In genomic region chr10:130713105-130713504, GRCh38 we compare ENCODE assay signal across 16 cellular contexts.
DNase-seq lines count a peak whose midpoint lies in the region; ATAC-seq, FAIRE-seq and TF ChIP-seq lines count a peak whose summit lies in the region.
"Had no signal": no experiment of that assay in that cellular context is flagged by ENCODE, and none has a peak within 500 bp of the region (broad histone marks: within the 10 kb centered on the region; RNA-seq: fewer than 3 reads in every experiment).

No MANE protein-coding gene starts in this region.

- no peak for FAIRE-seq in GM19239 (lab: Jason Lieb, UNC)
- FAIRE-seq: A204.1, GM12878, H1, HepG2 had no signal

- no peak for TF ChIP-seq POLR2A in vagina (IDR thresholded peaks at IDR 0.05)

- H3K27me3 ChIP-seq in left lung, result peaks cover 0 to 39% of the 10 kb centered on the region in 2 donors
- H3K27me3 ChIP-seq in vagina, result no peaks in the 10 kb centered on the region

- H3K36me3 ChIP-seq in left lung (no peaks in the 10 kb centered on the region), vagina (no peaks in the 10 kb centered on the region)

- H3K4me1 ChIP-seq in left lung (no peaks in the 10 kb centered on the region), vagina (no peaks in the 10 kb centered on the region)

- no peak overlapping the region for H3K27ac ChIP-seq in left lung
- H3K27ac ChIP-seq in vagina, result no peak overlapping the region

- peak; percentile 57 for DNase-seq in ELF-1 (ENCODE audit: low read depth, low spot score)
- peak; percentile 25 for DNase-seq in left kidney (ENCODE audit: low read depth, low spot score)
- DNase-seq in posterior vena cava (ENCODE audit: low spot score), result peak; percentile 32
- DNase-seq in left lung, result no peak
- DNase-seq in GM19239 (ENCODE audit: insufficient read length, low spot score), result no peak
- DNase-seq in vagina (ENCODE audit: extremely low spot score in 2 of 2), result no peak
- DNase-seq: ACHN; Calu3; CD8-positive, alpha-beta T cell; DMS79 treated with DMSO at 0.1 percent for 48 hours; H9 had no signal

- ATAC-seq in left lung (no peak), HG03469 (IDR thresholded peaks at IDR 0.05; ENCODE audit: unreplicated experiment) (no peak)
- ATAC-seq: CD8-positive, alpha-beta T cell; GM12878; HepG2 had no signal

- H3K9me3 ChIP-seq in left lung (no peaks in the 10 kb centered on the region), vagina (no peaks in the 10 kb centered on the region)

- intact Hi-C loops in posterior vena cava (cut with DNase I) (no loop called here), left lung (cut with DNase I) (no loop called here), vagina (cut with DNase I) (no loop called here)

- no peak for TF ChIP-seq CTCF in left lung (IDR thresholded peaks at IDR 0.05)
- no peak for TF ChIP-seq CTCF in vagina (IDR thresholded peaks at IDR 0.05)

- H3K4me3 ChIP-seq in left lung (no peak overlapping the region), vagina (no peak overlapping the region)
- H3K4me3 ChIP-seq: GM12878 had no signal

Comparison
In these comparisons a context has a peak if more than half of its experiments do, and no peak if none do; other contexts are left out.
1. DNase-seq: peak in ELF-1 (single experiment), left kidney (single experiment) and posterior vena cava (single experiment); none in left lung (0 of 2), GM19239 (single experiment) and vagina (0 of 2).